Comparison of ENCODE assay signal across 8 cellular contexts in genomic region chr17:39210093-39210434, GRCh38. TPM values are rescaled to one million over a fixed set of nuclear protein-coding genes. Genes with fewer than 3 reads are reported as not detected.
DNase-seq lines count a peak whose midpoint lies in the region; TF ChIP-seq lines count a peak whose summit lies in the region.

No MANE protein-coding gene starts in this region.

- peaks cover under 1% of the 10 kb centered on the region for H3K36me3 Mint-ChIP-seq in neural progenitor cell

- H3K79me2 ChIP-seq in KMS-11 (ENCODE audit: insufficient read depth, low read depth) (no peaks in the 10 kb centered on the region), neural progenitor cell (ENCODE audit: low read depth) (no peaks in the 10 kb centered on the region)

- H4K20me1 ChIP-seq in KMS-11 (ENCODE audit: insufficient read depth) = no peaks in the 10 kb centered on the region
- H4K20me1 ChIP-seq in neural progenitor cell (ENCODE audit: low read depth) = peaks cover 1% of the 10 kb centered on the region

- H3K4me2 ChIP-seq in KMS-11 (peak overlapping the region; percentile 86; the same call in 1 of the 2 replicates), neural progenitor cell (peak overlapping the region; percentile 93)

- H3K27me3 ChIP-seq in KMS-11 (ENCODE audit: insufficient read depth, low read depth) = no peaks in the 10 kb centered on the region; the same call in 1 of the 2 replicates
- no peaks in the 10 kb centered on the region for H3K27me3 ChIP-seq in effector memory CD4-positive, alpha-beta T cell (replicated peaks; ENCODE audit: control insufficient read depth, insufficient read depth, low read length, poor library complexity, severe bottlenecking)
- H3K27me3 ChIP-seq in neural progenitor cell = peaks cover 26% of the 10 kb centered on the region

- H3F3A ChIP-seq in neural progenitor cell (ENCODE audit: low read depth) = peaks cover 29% of the 10 kb centered on the region

- H2AFZ ChIP-seq in KMS-11 (ENCODE audit: low read depth) (peak overlapping the region; percentile 81; the same call in 1 of the 2 replicates), neural progenitor cell (replicated peaks) (peak overlapping the region; percentile 69)

- H3K9me3 ChIP-seq in effector memory CD4-positive, alpha-beta T cell (ENCODE audit: control insufficient read depth, low read length) = no peaks in the 10 kb centered on the region
- H3K9me3 ChIP-seq in neural progenitor cell (ENCODE audit: low read depth) = no peaks in the 10 kb centered on the region

- H3K27ac ChIP-seq in KMS-11 = no peak overlapping the region
- no peak overlapping the region for H3K27ac ChIP-seq in effector memory CD4-positive, alpha-beta T cell (ENCODE audit: insufficient read depth, low read length, poor library complexity, severe bottlenecking)
- no peak overlapping the region for H3K27ac ChIP-seq in neural progenitor cell

- H3K36me3 ChIP-seq in KMS-11 (ENCODE audit: insufficient read depth) (no peaks in the 10 kb centered on the region), neural progenitor cell (no peaks in the 10 kb centered on the region)
- peaks cover 2% of the 10 kb centered on the region for H3K36me3 ChIP-seq in effector memory CD4-positive, alpha-beta T cell (ENCODE audit: control insufficient read depth, insufficient read depth, low read length)

- H3K4me3 Mint-ChIP-seq in neural progenitor cell = peak overlapping the region; percentile 65

- peaks cover 31% of the 10 kb centered on the region for H3K4me1 Mint-ChIP-seq in neural progenitor cell

- H3K27me3 Mint-ChIP-seq in neural progenitor cell (ENCODE audit: insufficient read depth, low read depth) = peaks cover 18% of the 10 kb centered on the region

- H3K27ac Mint-ChIP-seq in neural progenitor cell = peak overlapping the region; percentile 5

- H3K9me3 Mint-ChIP-seq in neural progenitor cell = no peaks in the 10 kb centered on the region

- H3K4me3 ChIP-seq in AG10803 (ENCODE audit: low read length) (peak overlapping the region; percentile 46), KMS-11 (IDR thresholded peaks at IDR 0.05; ENCODE audit: insufficient read depth, low read depth, low read length) (no peak overlapping the region), neural progenitor cell (peak overlapping the region; percentile 43)
- peak overlapping the region; percentile 41 for H3K4me3 ChIP-seq in effector memory CD4-positive, alpha-beta T cell (ENCODE audit: insufficient read depth, low read depth, low read length, poor library complexity, severe bottlenecking)

- H3K4me1 ChIP-seq in KMS-11 (ENCODE audit: low read depth, poor library complexity, severe bottlenecking) = peaks cover 28% of the 10 kb centered on the region
- H3K4me1 ChIP-seq in effector memory CD4-positive, alpha-beta T cell (ENCODE audit: control insufficient read depth, insufficient read depth, low read length, poor library complexity, severe bottlenecking) = peaks cover 20% of the 10 kb centered on the region
- peaks cover 28% of the 10 kb centered on the region for H3K4me1 ChIP-seq in neural progenitor cell

- no peak for TF ChIP-seq CTCF in AG10803 (conservative IDR thresholded peaks at IDR 0.05; ENCODE audit: low read length)
- no peak for TF ChIP-seq CTCF in KMS-11 (conservative IDR thresholded peaks at IDR 0.05; ENCODE audit: low read depth, low read length)
- no peak for TF ChIP-seq CTCF in neural progenitor cell (IDR thresholded peaks at IDR 0.05)

- H3K9ac ChIP-seq in KMS-11 (peak overlapping the region; percentile 57; the same call in 1 of the 2 replicates), neural progenitor cell (no peak overlapping the region)

- no peak for DNase-seq in AG10803 (ENCODE audit: low read depth)
- DNase-seq in effector memory CD4-positive, alpha-beta T cell = no peak
- DNase-seq in neural progenitor cell (ENCODE audit: low spot score) = no peak
- DNase-seq in ecto neural progenitor cell (ENCODE audit: low spot score) = no peak
- no peak for DNase-seq in cerebellar nuclear complex (lab: John Stamatoyannopoulos, UW)
- no peak for DNase-seq in NCI-H748 (lab: John Stamatoyannopoulos, UW; ENCODE audit: unreplicated experiment)
- DNase-seq in NCI-H2171 (lab: John Stamatoyannopoulos, UW) = no peak

RNA-seq across cellular contexts. Expression of gene RPL19, which starts 10.0 kb away (rescaled TPM):
- total RNA-seq in neural progenitor cell (ENCODE audit: low replicate concordance) = 2,635 and 2,751 TPM in 2 replicates

RNA-seq across cellular contexts. Expression of gene CACNB1, which starts 12.6 kb away (rescaled TPM):
- total RNA-seq in neural progenitor cell (ENCODE audit: low replicate concordance) = 6.3 and 16.5 TPM in 2 replicates

RNA-seq across cellular contexts. Expression of gene STAC2, which starts 15.7 kb away (rescaled TPM):
- 0.13 and 0.62 TPM in 2 replicates for total RNA-seq in neural progenitor cell (ENCODE audit: low replicate concordance)

RNA-seq across cellular contexts. Expression of gene ARL5C, which starts 44.1 kb away (rescaled TPM):
- total RNA-seq in neural progenitor cell (ENCODE audit: low replicate concordance) = not detected in 2 replicates

RNA-seq across cellular contexts. Expression of gene PLXDC1, which starts 58.6 kb away (rescaled TPM):
- 2.1 and 2.5 TPM in 2 replicates for total RNA-seq in neural progenitor cell (ENCODE audit: low replicate concordance)
